In genomic region chr12:130178291-130178690, GRCh38 we compare ENCODE assay signal across 24 cellular contexts. TPM values are rescaled to one million over a fixed set of nuclear protein-coding genes. Genes with fewer than 3 reads are reported as not detected.
"Had no signal": no experiment of that assay in that cellular context is flagged by ENCODE, and none has a peak within 500 bp of the region (broad histone marks: within the 10 kb centered on the region; RNA-seq: fewer than 3 reads in every experiment).

No MANE protein-coding gene starts in this region.

- H3K36me3 Mint-ChIP-seq: immature natural killer cell had no signal

- H3K4me3 Mint-ChIP-seq: immature natural killer cell had no signal

- H3K27ac ChIP-seq: coronary artery, dorsolateral prefrontal cortex, esophagus muscularis mucosa, foreskin keratinocyte, gastroesophageal sphincter, heart right ventricle, left lung, lower lobe of right lung had no signal

- DNase-seq: dermis blood vessel endothelial cell; dorsolateral prefrontal cortex; effector CD4-positive, alpha-beta T cell; effector memory CD4-positive, alpha-beta T cell; foreskin keratinocyte; glutamatergic neuron; heart right ventricle; hypothalamus; immature natural killer cell; kidney; kidney glomerular epithelial cell; left colon; left lung; left ventricle myocardium superior; lower lobe of right lung; mesenchymal stem cell; midbrain had no signal

- H3K9me3 Mint-ChIP-seq: immature natural killer cell had no signal

- H3K36me3 ChIP-seq: esophagus muscularis mucosa, gastroesophageal sphincter, heart right ventricle, left lung, lower lobe of right lung had no signal

- ATAC-seq: foreskin keratinocyte, gastroesophageal sphincter, heart right ventricle, left colon, left lung, left ventricle myocardium superior, lower lobe of right lung had no signal

- H3K4me3 ChIP-seq: coronary artery, dorsolateral prefrontal cortex, esophagus muscularis mucosa, gastroesophageal sphincter, heart right ventricle, left lung, lower lobe of right lung had no signal

- H3K4me1 ChIP-seq: esophagus muscularis mucosa, foreskin keratinocyte, gastroesophageal sphincter, heart right ventricle, left lung, lower lobe of right lung had no signal

- H3K27me3 ChIP-seq: foreskin keratinocyte had no signal

- H3K4me1 Mint-ChIP-seq: immature natural killer cell had no signal

- H3K27ac Mint-ChIP-seq: immature natural killer cell had no signal

RNA-seq across cellular contexts. Expression of gene FZD10, which starts 16.0 kb away (rescaled TPM):
- total RNA-seq: endothelial cell of umbilical vein, fibroblast of villous mesenchyme, glomerular endothelial cell, mononuclear cell had no signal
